ENCODE assay signal across 8 cellular contexts in genomic region chr18:27017901-27018500, GRCh38.
DNase-seq lines count a peak whose midpoint lies in the region; ATAC-seq and TF ChIP-seq lines count a peak whose summit lies in the region.

No MANE protein-coding gene starts in this region.

- TF ChIP-seq POLR2A in ovary (IDR thresholded peaks at IDR 0.05) = no peak

- no peak overlapping the region for H3K4me3 Mint-ChIP-seq in activated T-helper 1 cell treated with anti-CD3 and anti-CD28 coated beads, Interleukin-12 subunit alpha, Interleukin-12 subunit beta, Interleukin-2, Interleukin-4 antibody, amounts not matched to agents 30 ng/mL and 10 ng/mL and 1 ng/mL, durations not matched to agents 14 hours and 24 hours and 36 hours

- no peaks in the 10 kb centered on the region for H3K4me1 Mint-ChIP-seq in activated T-helper 1 cell treated with anti-CD3 and anti-CD28 coated beads, Interleukin-12 subunit alpha, Interleukin-12 subunit beta, Interleukin-2, Interleukin-4 antibody, amounts not matched to agents 30 ng/mL and 10 ng/mL and 1 ng/mL, durations not matched to agents 14 hours and 24 hours and 36 hours (ENCODE audit: low read depth)

- no peak overlapping the region for H3K27ac ChIP-seq in ovary

- H3K9me3 ChIP-seq in ovary = no peaks in the 10 kb centered on the region

- H3K4me3 ChIP-seq in kidney epithelial cell (ENCODE audit: low read depth, low read length) (no peak overlapping the region), ovary (no peak overlapping the region)

- H3K9me3 Mint-ChIP-seq in activated T-helper 1 cell treated with anti-CD3 and anti-CD28 coated beads, Interleukin-12 subunit alpha, Interleukin-12 subunit beta, Interleukin-2, Interleukin-4 antibody, amounts not matched to agents 30 ng/mL and 10 ng/mL and 1 ng/mL, durations not matched to agents 14 hours and 24 hours and 36 hours = no peaks in the 10 kb centered on the region

- peak; percentile 77 for TF ChIP-seq CTCF in kidney epithelial cell (IDR thresholded peaks at IDR 0.05; ENCODE audit: insufficient read depth, low read length, poor library complexity, severe bottlenecking)
- peak in 1 of 3 donors; percentile 13 for TF ChIP-seq CTCF in ovary (IDR thresholded peaks at IDR 0.05)

- ATAC-seq in HG03159 (IDR thresholded peaks at IDR 0.05; ENCODE audit: unreplicated experiment) = peak; percentile 64
- no peak for ATAC-seq in stimulated activated naive CD8-positive, alpha-beta T cell treated with anti-CD3 and anti-CD28 coated beads, Interleukin-15, Interleukin-2, amounts not matched to agents 100 U/mL and 50 U/mL, for 24 hours

- no peak overlapping the region for H3K27ac Mint-ChIP-seq in activated T-helper 1 cell treated with anti-CD3 and anti-CD28 coated beads, Interleukin-12 subunit alpha, Interleukin-12 subunit beta, Interleukin-2, Interleukin-4 antibody, amounts not matched to agents 30 ng/mL and 10 ng/mL and 1 ng/mL, durations not matched to agents 14 hours and 24 hours and 36 hours

- DNase-seq in GM03348 (ENCODE audit: low spot score) (peak; percentile 27), SW480 (ENCODE audit: low spot score) (peak; percentile 2), kidney epithelial cell (ENCODE audit: low read depth) (no peak), ovary (no peak), dermis blood vessel endothelial cell (no peak)
- DNase-seq in stimulated activated naive CD8-positive, alpha-beta T cell treated with anti-CD3 and anti-CD28 coated beads, Interleukin-15, Interleukin-2, amounts not matched to agents 100 U/mL and 50 U/mL, for 24 hours = no peak
- no peak for DNase-seq in activated T-helper 1 cell treated with anti-CD3 and anti-CD28 coated beads, Interleukin-12 subunit alpha, Interleukin-12 subunit beta, Interleukin-2, Interleukin-4 antibody, amounts not matched to agents 30 ng/mL and 10 ng/mL and 1 ng/mL, durations not matched to agents 14 hours and 24 hours and 36 hours (ENCODE audit: low spot score)

- no peaks in the 10 kb centered on the region for H3K36me3 Mint-ChIP-seq in activated T-helper 1 cell treated with anti-CD3 and anti-CD28 coated beads, Interleukin-12 subunit alpha, Interleukin-12 subunit beta, Interleukin-2, Interleukin-4 antibody, amounts not matched to agents 30 ng/mL and 10 ng/mL and 1 ng/mL, durations not matched to agents 14 hours and 24 hours and 36 hours (ENCODE audit: low read depth)

- H3K36me3 ChIP-seq in kidney epithelial cell (ENCODE audit: control insufficient read depth, insufficient read depth, low read length) (no peaks in the 10 kb centered on the region), ovary (no peaks in the 10 kb centered on the region)

- WGBS in ovary, 3 donors = 47 to 58% (median 52%) methylated on average over 2 of the region's 2 CpGs

- no peaks in the 10 kb centered on the region for H3K27me3 ChIP-seq in kidney epithelial cell (ENCODE audit: control insufficient read depth, insufficient read depth, low read length)
- H3K27me3 ChIP-seq in ovary = no peaks in the 10 kb centered on the region

- no peak for TF ChIP-seq EP300 in ovary (IDR thresholded peaks at IDR 0.05)

- no peaks in the 10 kb centered on the region for H3K27me3 Mint-ChIP-seq in activated T-helper 1 cell treated with anti-CD3 and anti-CD28 coated beads, Interleukin-12 subunit alpha, Interleukin-12 subunit beta, Interleukin-2, Interleukin-4 antibody, amounts not matched to agents 30 ng/mL and 10 ng/mL and 1 ng/mL, durations not matched to agents 14 hours and 24 hours and 36 hours (ENCODE audit: insufficient read depth)

- no peaks in the 10 kb centered on the region for H3K4me1 ChIP-seq in ovary (ENCODE audit: insufficient read depth)

- intact Hi-C loops in ovary (cut with DNase I) = no loop called here
- intact Hi-C loops in activated T-helper 1 cell treated with anti-CD3 and anti-CD28 coated beads, Interleukin-12 subunit alpha, Interleukin-12 subunit beta, Interleukin-2, Interleukin-4 antibody, amounts not matched to agents 30 ng/mL and 10 ng/mL and 1 ng/mL, durations not matched to agents 14 hours and 24 hours and 36 hours (cut with micrococcal nuclease) = loop anchor here (5.0 kb wide), 1 partner anchor 1139 kb away; no protein-coding TSS in a partner anchor

Comparison
In these comparisons a context has a peak if more than half of its experiments do, and no peak if none do; other contexts are left out.
1. DNase-seq: peak in GM03348 (single experiment) and SW480 (single experiment); none in kidney epithelial cell (single experiment), ovary (0 of 5), stimulated activated naive CD8-positive, alpha-beta T cell treated with anti-CD3 and anti-CD28 coated beads, Interleukin-15, Interleukin-2, amounts not matched to agents 100 U/mL and 50 U/mL, for 24 hours (single experiment), activated T-helper 1 cell treated with anti-CD3 and anti-CD28 coated beads, Interleukin-12 subunit alpha, Interleukin-12 subunit beta, Interleukin-2, Interleukin-4 antibody, amounts not matched to agents 30 ng/mL and 10 ng/mL and 1 ng/mL, durations not matched to agents 14 hours and 24 hours and 36 hours (single experiment) and dermis blood vessel endothelial cell (single experiment).